8 cellular contexts compared by ENCODE assay signal in the genomic region with DNA sequence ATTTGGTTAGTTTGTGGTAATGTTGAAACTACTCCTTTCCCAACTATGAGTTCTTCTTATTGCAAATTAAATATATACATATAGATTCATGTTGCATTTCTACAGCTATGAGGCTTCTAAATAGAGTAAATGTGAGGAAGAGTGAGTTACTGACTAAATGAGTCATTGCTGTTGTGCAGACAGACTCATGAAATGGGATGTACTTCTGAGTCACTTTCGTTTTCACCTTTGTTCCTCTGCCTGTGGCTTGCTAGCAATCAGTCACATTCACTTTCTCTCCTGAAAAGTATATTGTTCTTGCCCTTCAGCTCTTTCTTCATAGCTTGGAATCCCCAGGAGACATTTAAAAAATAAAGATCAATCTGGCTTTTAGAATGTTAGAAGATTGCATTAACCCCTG.
DNase-seq lines count a peak whose midpoint lies in the region; ATAC-seq and TF ChIP-seq lines count a peak whose summit lies in the region.

No MANE protein-coding gene starts in this region.

- H3K27ac Mint-ChIP-seq in progenitor cell of endocrine pancreas = no peak overlapping the region

- H3K27ac ChIP-seq in ACC112 (ENCODE audit: low read depth, low read length) (peak overlapping the region; percentile 47), OCI-LY3 (ENCODE audit: low read length) (no peak overlapping the region), substantia nigra (ENCODE audit: low read depth, low read length, poor library complexity, severe bottlenecking) (no peak overlapping the region)

- H2AFZ ChIP-seq in ACC112 (ENCODE audit: low read length, unreplicated experiment) (peak overlapping the region; percentile 49), OCI-LY3 (ENCODE audit: low read depth, low read length) (no peak overlapping the region)

- no peak overlapping the region for H3K4me3 Mint-ChIP-seq in progenitor cell of endocrine pancreas (ENCODE audit: low read depth)

- H3K4me2 ChIP-seq in OCI-LY3 (ENCODE audit: low read length) = peak overlapping the region; percentile 48

- H3K4me3 ChIP-seq in ACC112 (ENCODE audit: low read depth, low read length) = peak overlapping the region; percentile 54
- no peak overlapping the region for H3K4me3 ChIP-seq in OCI-LY3 (ENCODE audit: low read length)

- no peak for TF ChIP-seq CTCF in OCI-LY3 (IDR thresholded peaks at IDR 0.05; ENCODE audit: low read depth, low read length)
- no peak for TF ChIP-seq CTCF in progenitor cell of endocrine pancreas (IDR thresholded peaks at IDR 0.05; ENCODE audit: unreplicated experiment)

- no peaks in the 10 kb centered on the region for H3K27me3 Mint-ChIP-seq in progenitor cell of endocrine pancreas

- peaks cover 12% of the 10 kb centered on the region for H3K4me1 ChIP-seq in ACC112 (ENCODE audit: control insufficient read depth, insufficient read depth, low read length, unreplicated experiment)
- H3K4me1 ChIP-seq in OCI-LY3 (ENCODE audit: low read length) = peaks cover 15% of the 10 kb centered on the region

- no peaks in the 10 kb centered on the region for H4K20me1 ChIP-seq in OCI-LY3 (ENCODE audit: insufficient read depth, low read length)

- no peaks in the 10 kb centered on the region for H3K36me3 Mint-ChIP-seq in progenitor cell of endocrine pancreas (ENCODE audit: insufficient read depth)

- no peak overlapping the region for H3K9ac ChIP-seq in OCI-LY3 (ENCODE audit: low read length)

- H3K36me3 ChIP-seq in ACC112 (ENCODE audit: insufficient read depth, low read length) (no peaks in the 10 kb centered on the region), OCI-LY3 (replicated peaks; ENCODE audit: low read depth, low read length) (no peaks in the 10 kb centered on the region)

- no peaks in the 10 kb centered on the region for H3K9me3 Mint-ChIP-seq in progenitor cell of endocrine pancreas (ENCODE audit: low read depth)

- H3K27me3 ChIP-seq in ACC112 (ENCODE audit: insufficient read depth, low read length) = no peaks in the 10 kb centered on the region
- no peaks in the 10 kb centered on the region for H3K27me3 ChIP-seq in OCI-LY3 (ENCODE audit: low read depth, low read length)

- H3K79me2 ChIP-seq in ACC112 (ENCODE audit: control insufficient read depth, insufficient read depth, low read length, unreplicated experiment) (no peaks in the 10 kb centered on the region), OCI-LY3 (ENCODE audit: low read length) (no peaks in the 10 kb centered on the region)

- H3K4me1 Mint-ChIP-seq in progenitor cell of endocrine pancreas (ENCODE audit: low read depth) = no peaks in the 10 kb centered on the region

- peak; percentile 100 for ATAC-seq in GM18907 (IDR thresholded peaks at IDR 0.05; ENCODE audit: unreplicated experiment)
- peak; percentile 100 for ATAC-seq in HG03060 (IDR thresholded peaks at IDR 0.05; ENCODE audit: low read depth, unreplicated experiment)

- DNase-seq in kidney tubule cell (ENCODE audit: low spot score) (peak; percentile 87), HUDEP-2 (lab: John Stamatoyannopoulos, UW; ENCODE audit: unreplicated experiment in 76 of 76) (no peak), progenitor cell of endocrine pancreas (ENCODE audit: low spot score, unreplicated experiment) (no peak), substantia nigra (lab: John Stamatoyannopoulos, UW) (no peak)

- H3K9me3 ChIP-seq in OCI-LY3 (ENCODE audit: insufficient read depth, low read length) = no peaks in the 10 kb centered on the region
